12 cellular contexts compared by ENCODE assay signal in genomic region chr13:27573265-27573664, GRCh38. TPM values are rescaled to one million over a fixed set of nuclear protein-coding genes. Genes with fewer than 3 reads are reported as not detected.
DNase-seq lines count a peak whose midpoint lies in the region; ATAC-seq and TF ChIP-seq lines count a peak whose summit lies in the region.
"Had no signal": no experiment of that assay in that cellular context is flagged by ENCODE, and none has a peak within 500 bp of the region (broad histone marks: within the 10 kb centered on the region; RNA-seq: fewer than 3 reads in every experiment).

No MANE protein-coding gene starts in this region.

- 89 to 97% (median 93%) methylated on average over 2 of the region's 2 CpGs for WGBS in psoas muscle, 3 donors

- no peak overlapping the region for H3K27ac ChIP-seq in psoas muscle
- H3K27ac ChIP-seq: BLaER1, right lobe of liver had no signal

- H3K9me3 ChIP-seq in psoas muscle: no peaks in the 10 kb centered on the region
- H3K9me3 ChIP-seq: BLaER1, right lobe of liver had no signal

- H3K27me3 ChIP-seq in psoas muscle (ENCODE audit: insufficient read depth in 3 of 3, low read length in 2 of 3): no peaks in the 10 kb centered on the region
- H3K27me3 ChIP-seq: BLaER1, right lobe of liver had no signal

- peak; percentile 45 for DNase-seq in AG08396 (ENCODE audit: low spot score)
- peak; percentile 12 for DNase-seq in LoVo (ENCODE audit: low spot score)
- DNase-seq in astrocyte of the spinal cord (ENCODE audit: low read depth, low spot score): peak; percentile 52
- DNase-seq in kidney tubule cell (ENCODE audit: low spot score): peak; percentile 89
- no peak for DNase-seq in CD1c-positive myeloid dendritic cell (ENCODE audit: extremely low spot score)
- DNase-seq in NCI-H1092 (lab: John Stamatoyannopoulos, UW): no peak
- DNase-seq in psoas muscle: no peak
- DNase-seq in stimulated activated CD4-positive, alpha-beta T cell treated with anti-CD3 and anti-CD28 coated beads, Interleukin-2, amount 100 ng/mL, for 24 hours: no peak
- DNase-seq: caudate nucleus, NCI-H1436, right lobe of liver had no signal

- no peak for ATAC-seq in psoas muscle

- peaks cover 11% of the 10 kb centered on the region for H3K4me1 ChIP-seq in psoas muscle
- H3K4me1 ChIP-seq: BLaER1, right lobe of liver had no signal

- H3K36me3 ChIP-seq in psoas muscle (ENCODE audit: insufficient read depth in 1 of 2, low read depth in 1 of 2): peaks cover 0 to 9% of the 10 kb centered on the region in 2 donors

- intact Hi-C loops in psoas muscle (cut with DNase I): loop anchor here in 1 of 2 donors (5.0 kb wide), 1 partner anchor 44 kb away; no protein-coding TSS in a partner anchor

- in situ Hi-C loops in astrocyte of the spinal cord (cut with HindIII; ENCODE audit: low sequenced_read_pairs): no loop called here

- TF ChIP-seq CTCF in astrocyte of the spinal cord (IDR thresholded peaks at IDR 0.05; ENCODE audit: low read depth, low read length) (no peak), psoas muscle (IDR thresholded peaks at IDR 0.05) (no peak)

- H3K4me3 ChIP-seq in astrocyte of the spinal cord (ENCODE audit: low read depth, low read length): no peak overlapping the region
- H3K4me3 ChIP-seq in psoas muscle: no peak overlapping the region
- H3K4me3 ChIP-seq: BLaER1, right lobe of liver had no signal

RNA-seq across cellular contexts. Expression of gene LNX2, which starts 47.1 kb away (rescaled TPM):
- total RNA-seq in psoas muscle: 10 to 100 TPM in 1 of 4 donors, 1 to 10 TPM in 3; 5.3 to 10.0 (median 8.0) TPM
- 1 to 10 TPM; 2.3 to 6.7 (median 2.6) TPM for polyA plus RNA-seq in psoas muscle

RNA-seq across cellular contexts. Expression of gene POLR1D, which starts 48.4 kb away (rescaled TPM):
- 100 to 1,000 TPM in 3 of 4 donors, 10 to 100 TPM in 1; 92.5 to 128 (median 110) TPM for total RNA-seq in psoas muscle
- 100 to 1,000 TPM; 112 to 205 (median 163) TPM for polyA plus RNA-seq in psoas muscle

Comparison
In these comparisons a context has a peak if more than half of its experiments do, and no peak if none do; other contexts are left out.
1. DNase-seq: peak in AG08396 (single experiment), LoVo (single experiment), astrocyte of the spinal cord (single experiment) and kidney tubule cell (single experiment); none in CD1c-positive myeloid dendritic cell (single experiment), NCI-H1092 (single experiment), psoas muscle (0 of 2) and stimulated activated CD4-positive, alpha-beta T cell treated with anti-CD3 and anti-CD28 coated beads, Interleukin-2, amount 100 ng/mL, for 24 hours (0 of 2).